11 cellular contexts compared by ENCODE assay signal in the genomic region with DNA sequence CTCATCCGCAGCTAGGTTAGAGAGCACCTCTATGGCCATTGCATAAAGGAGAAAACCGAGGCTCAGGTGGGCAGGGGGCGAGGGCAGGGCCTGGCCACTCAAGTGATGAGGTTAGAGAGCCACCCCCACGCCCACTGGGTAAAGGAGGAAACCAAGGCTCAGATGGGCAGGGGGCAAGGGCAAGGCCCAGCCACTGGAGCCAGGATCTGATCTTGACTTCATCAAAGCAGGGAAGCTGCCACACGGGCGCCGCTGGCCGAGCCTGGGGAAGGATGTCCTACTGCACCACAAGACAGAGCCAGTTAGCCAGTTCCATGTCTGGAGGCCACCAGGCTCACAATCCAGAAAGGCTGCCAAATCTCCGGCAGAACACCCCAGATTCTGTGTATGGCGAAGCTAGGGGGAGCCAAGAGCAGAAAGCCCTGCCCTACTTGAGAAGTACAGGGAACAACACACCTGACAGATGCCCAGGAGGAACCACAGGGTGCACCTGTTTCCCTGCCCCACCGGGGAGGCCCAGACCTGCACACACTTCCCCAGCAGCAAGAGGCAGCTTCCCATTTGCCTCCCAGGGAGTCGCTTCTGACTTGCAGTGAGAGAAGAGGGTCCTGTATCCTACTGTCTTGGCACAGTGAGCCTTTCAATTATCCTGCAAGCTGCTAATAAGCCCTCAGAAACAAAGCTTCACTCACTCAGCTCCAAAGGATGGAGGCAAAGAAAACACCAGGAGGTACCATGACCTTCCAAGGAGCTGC.
DNase-seq lines count a peak whose midpoint lies in the region; TF ChIP-seq lines count a peak whose summit lies in the region.
"Had no signal": no experiment of that assay in that cellular context is flagged by ENCODE, and none has a peak within 500 bp of the region (broad histone marks: within the 10 kb centered on the region; RNA-seq: fewer than 3 reads in every experiment).

No MANE protein-coding gene starts in this region.

- H3K27ac ChIP-seq in Karpas-422 (ENCODE audit: low read length): peak overlapping the region; percentile 31; the same call in 1 of the 2 replicates

- H3K4me1 Mint-ChIP-seq in chondrocyte (ENCODE audit: low read depth): peaks cover 61% of the 10 kb centered on the region
- H3K4me1 Mint-ChIP-seq in progenitor cell of endocrine pancreas (ENCODE audit: low read depth): peaks cover 65% of the 10 kb centered on the region

- no peak for TF ChIP-seq POLR2A in lower leg skin (IDR thresholded peaks at IDR 0.05)

- peak overlapping the region; percentile 100 for H3K27ac Mint-ChIP-seq in chondrocyte (ENCODE audit: unreplicated experiment)
- peak overlapping the region; percentile 70 for H3K27ac Mint-ChIP-seq in progenitor cell of endocrine pancreas
- H3K27ac Mint-ChIP-seq: natural killer cell treated with Interleukin-12 subunit alpha and Interleukin-12 subunit beta and Interleukin-15 and Interleukin-18, amount 100 ng/mL, for 72 hours had no signal

- no peak overlapping the region for H3K9ac ChIP-seq in Karpas-422 (ENCODE audit: low read length)

- no peak for DNase-seq in GM12864 (ENCODE audit: low read depth)
- DNase-seq in Karpas-422: no peak
- no peak for DNase-seq in chondrocyte (ENCODE audit: low spot score)
- DNase-seq in progenitor cell of endocrine pancreas (ENCODE audit: low spot score, unreplicated experiment): no peak
- DNase-seq in lower leg skin (ENCODE audit: low spot score in 2 of 2): no peak
- DNase-seq in activated gamma-delta T cell (lab: John Stamatoyannopoulos, UW): no peak
- no peak for DNase-seq in retina
- DNase-seq: activated effector memory CD4-positive, alpha-beta T cell treated with anti-CD3 and anti-CD28 coated beads, Interleukin-2, amount 50 U/mL, for 16 hours; cerebellar nuclear complex; stimulated activated naive CD4-positive, alpha-beta T cell treated with Interleukin-2 at 50 U/mL for 16 hours had no signal

- no peaks in the 10 kb centered on the region for H3K36me3 ChIP-seq in Karpas-422 (ENCODE audit: insufficient read depth, low read length)

- H3K4me3 Mint-ChIP-seq in chondrocyte (ENCODE audit: unreplicated experiment): no peak overlapping the region
- no peak overlapping the region for H3K4me3 Mint-ChIP-seq in progenitor cell of endocrine pancreas (ENCODE audit: low read depth)
- H3K4me3 Mint-ChIP-seq: natural killer cell treated with Interleukin-12 subunit alpha and Interleukin-12 subunit beta and Interleukin-15 and Interleukin-18, amount 100 ng/mL, for 72 hours had no signal

- WGBS in lower leg skin, 2 donors: 84 to 88% methylated on average over 11 to 12 of the region's 12 CpGs

- H3K27me3 ChIP-seq in Karpas-422 (ENCODE audit: low read length): no peaks in the 10 kb centered on the region

- TF ChIP-seq CTCF in GM12864 (IDR thresholded peaks at IDR 0.05; ENCODE audit: low read depth, low read length, missing control alignments) (no peak), chondrocyte (IDR thresholded peaks at IDR 0.05) (no peak), progenitor cell of endocrine pancreas (IDR thresholded peaks at IDR 0.05; ENCODE audit: unreplicated experiment) (no peak), lower leg skin (IDR thresholded peaks at IDR 0.05) (no peak)

- intact Hi-C loops in lower leg skin (cut with DNase I; ENCODE audit: low total_unique reads): no loop called here

- peaks cover 34% of the 10 kb centered on the region for H3K4me1 ChIP-seq in Karpas-422 (ENCODE audit: low read length)

- H3K4me2 ChIP-seq in Karpas-422 (ENCODE audit: low read depth, low read length, poor library complexity, severe bottlenecking): no peak overlapping the region

- H3K9me2 ChIP-seq in Karpas-422 (replicated peaks; ENCODE audit: insufficient read depth, low read length): no peaks in the 10 kb centered on the region

- H3K27me3 Mint-ChIP-seq in chondrocyte (ENCODE audit: low read depth) (no peaks in the 10 kb centered on the region), progenitor cell of endocrine pancreas (no peaks in the 10 kb centered on the region)

- peak overlapping the region; percentile 36 for H3K4me3 ChIP-seq in GM12864 (ENCODE audit: low read depth, low read length)
- no peak overlapping the region for H3K4me3 ChIP-seq in Karpas-422 (ENCODE audit: low read length)
- no peak overlapping the region for H3K4me3 ChIP-seq in lower leg skin (ENCODE audit: low read depth, poor library complexity, severe bottlenecking)

- H3K9me3 Mint-ChIP-seq in chondrocyte (ENCODE audit: low read depth): no peaks in the 10 kb centered on the region
- no peaks in the 10 kb centered on the region for H3K9me3 Mint-ChIP-seq in progenitor cell of endocrine pancreas (ENCODE audit: low read depth)
- H3K9me3 Mint-ChIP-seq: natural killer cell treated with Interleukin-12 subunit alpha and Interleukin-12 subunit beta and Interleukin-15 and Interleukin-18, amount 100 ng/mL, for 72 hours had no signal

- peaks cover 94% of the 10 kb centered on the region for H3K79me2 ChIP-seq in Karpas-422 (ENCODE audit: low read length)

- H3K36me3 Mint-ChIP-seq in chondrocyte (ENCODE audit: low read depth) (peaks cover 16% of the 10 kb centered on the region), progenitor cell of endocrine pancreas (ENCODE audit: insufficient read depth) (peaks cover 3% of the 10 kb centered on the region)
- H3K36me3 Mint-ChIP-seq: natural killer cell treated with Interleukin-12 subunit alpha and Interleukin-12 subunit beta and Interleukin-15 and Interleukin-18, amount 100 ng/mL, for 72 hours had no signal

- H4K20me1 ChIP-seq in Karpas-422 (ENCODE audit: insufficient read depth, low read depth, low read length): peaks cover 3% of the 10 kb centered on the region; the same call in 1 of the 2 replicates

- H2AFZ ChIP-seq in Karpas-422 (ENCODE audit: low read length): no peak overlapping the region

- no peaks in the 10 kb centered on the region for H3K9me3 ChIP-seq in Karpas-422 (ENCODE audit: low read length)
